In genomic region chr12:130628304-130628703, GRCh38 we compare ENCODE assay signal across 23 cellular contexts.
"Had no signal": no experiment of that assay in that cellular context is flagged by ENCODE, and none has a peak within 500 bp of the region (broad histone marks: within the 10 kb centered on the region; RNA-seq: fewer than 3 reads in every experiment).

No MANE protein-coding gene starts in this region.

- H3K9ac ChIP-seq: KMS-11, SK-N-SH had no signal

- H3K9me3 ChIP-seq: SK-N-SH had no signal

- H3K27ac ChIP-seq: HL-60, KMS-11, RWPE1 had no signal

- DNase-seq: Kasumi-1; MM.1S; NCI-H1092 treated with DMSO at 0.1 percent for 48 hours; NCI-H1436; NCI-H187; NCI-H2029; NCI-H2081 treated with DMSO at 0.1 percent for 48 hours; NCI-H2171; NCI-H226; NCI-H446; NCI-H510A; NCI-H524 treated with DMSO at 0.1 percent for 48 hours; NCI-H69; NCI-H774; NK-92 treated with Interleukin-12 subunit alpha and Interleukin-12 subunit beta, amount 100 ng/mL, for 24 hours; PC-3; SHP77; SK-N-SH; SW 1271 had no signal

- ATAC-seq: Panc1, PC-3 had no signal

- H3K4me2 ChIP-seq: KMS-11, SK-N-SH had no signal
